Comparison of ENCODE assay signal across 19 cellular contexts in genomic region chr9:129398101-129398795, GRCh38.
"Had no signal": no experiment of that assay in that cellular context is flagged by ENCODE, and none has a peak within 500 bp of the region (broad histone marks: within the 10 kb centered on the region; RNA-seq: fewer than 3 reads in every experiment).

No MANE protein-coding gene starts in this region.

- H3K4me3 Mint-ChIP-seq: memory B cell, T-cell had no signal

- FAIRE-seq: endometrium had no signal

- ATAC-seq: esophagus mucosa, left colon, right cardiac atrium, T-cell had no signal

- H3K27ac Mint-ChIP-seq: memory B cell, T-cell had no signal

- H3K79me2 ChIP-seq: parathyroid adenoma had no signal

- H3K36me3 Mint-ChIP-seq: memory B cell, T-cell had no signal

- H3K4me3 ChIP-seq: SJSA1, transverse colon had no signal

- H3K27me3 ChIP-seq: SJSA1, transverse colon had no signal

- H3K27ac ChIP-seq: brain microvascular endothelial cell, parathyroid adenoma, SJSA1, transverse colon had no signal

- H3K4me1 ChIP-seq: parathyroid adenoma, SJSA1 had no signal

- H2AFZ ChIP-seq: parathyroid adenoma had no signal

- DNase-seq: activated CD4-positive, alpha-beta T cell treated with anti-CD3 and anti-CD28 coated beads for 4 hours; activated naive CD4-positive, alpha-beta T cell treated with anti-CD3 and anti-CD28 coated beads, Interleukin-2, amount 50 U/mL, for 16 hours; amygdala; brain microvascular endothelial cell; cerebellar nuclear complex; hypothalamus; left colon; stimulated activated CD4-positive, alpha-beta T cell treated with anti-CD3 and anti-CD28 coated beads, Interleukin-2, amount 100 ng/mL, for 24 hours; stimulated activated naive CD4-positive, alpha-beta T cell; substantia nigra; T-cell; T1000; transverse colon had no signal

- H3K27me3 Mint-ChIP-seq: T-cell had no signal

- H3K9ac ChIP-seq: parathyroid adenoma had no signal

- H3K9me3 Mint-ChIP-seq: memory B cell, T-cell had no signal

- H3K9me3 ChIP-seq: transverse colon had no signal

- H3K36me3 ChIP-seq: brain microvascular endothelial cell, SJSA1, transverse colon had no signal
